In genomic region chr2:9764153-9764778, GRCh38 we compare ENCODE assay signal across 16 cellular contexts.
A peak's percentile ranks its signal among the peaks of the same experiment; 100 is the strongest.
DNase-seq lines count a peak whose midpoint lies in the region; ATAC-seq and TF ChIP-seq lines count a peak whose summit lies in the region.
"Had no signal": no experiment of that assay in that cellular context is flagged by ENCODE, and none has a peak within 500 bp of the region (broad histone marks: within the 10 kb centered on the region; RNA-seq: fewer than 3 reads in every experiment).

No MANE protein-coding gene starts in this region.

- no peak overlapping the region for H3K27ac ChIP-seq in OCI-LY7 (ENCODE audit: low read depth, low read length, poor library complexity, severe bottlenecking)
- H3K27ac ChIP-seq in psoas muscle: peak overlapping the region; percentile 65
- no peak overlapping the region for H3K27ac ChIP-seq in foreskin keratinocyte
- H3K27ac ChIP-seq: cardiac muscle cell, Peyer's patch, suprapubic skin had no signal

- DNase-seq in NCI-H2171 treated with DMSO at 0.1 percent for 48 hours (lab: John Stamatoyannopoulos, UW) (peak; percentile 15), NCI-H2171 (lab: John Stamatoyannopoulos, UW) (no peak), NB4 (ENCODE audit: low read depth) (peak; percentile 60), OCI-LY7 (ENCODE audit: low spot score) (peak; percentile 8), psoas muscle (no peak), foreskin keratinocyte (no peak), UCSD-AML1 (lab: John Stamatoyannopoulos, UW; ENCODE audit: unreplicated experiment) (no peak)
- DNase-seq in activated CD4-positive, CD25-positive, alpha-beta regulatory T cell treated with anti-CD3 and anti-CD28 coated beads, Interleukin-2, amount 50 U/mL, for 72 hours: no peak
- DNase-seq: CD8-positive, alpha-beta memory T cell; effector memory CD4-positive, alpha-beta T cell; EL; NCI-H226; Peyer's patch; T-cell had no signal

- H3K4me3 ChIP-seq in NB4 (ENCODE audit: low read depth, low read length): no peak overlapping the region
- no peak overlapping the region for H3K4me3 ChIP-seq in OCI-LY7 (ENCODE audit: low read depth, low read length, poor library complexity, severe bottlenecking)
- no peak overlapping the region for H3K4me3 ChIP-seq in psoas muscle
- H3K4me3 ChIP-seq: cardiac muscle cell, Peyer's patch, suprapubic skin had no signal

- CTCF ChIA-PET in OCI-LY7 (lab: Charles Lee; ENCODE audit: unreplicated experiment): no interaction called here

- H3K9me3 ChIP-seq in OCI-LY7 (ENCODE audit: low read length) (no peaks in the 10 kb centered on the region), psoas muscle (no peaks in the 10 kb centered on the region)
- H3K9me3 ChIP-seq: Peyer's patch, suprapubic skin had no signal

- peaks cover 9% of the 10 kb centered on the region for H3K4me1 ChIP-seq in OCI-LY7 (ENCODE audit: insufficient read depth, low read length, poor library complexity, severe bottlenecking)
- H3K4me1 ChIP-seq in psoas muscle: peaks cover 37% of the 10 kb centered on the region
- peaks cover 20% of the 10 kb centered on the region for H3K4me1 ChIP-seq in foreskin keratinocyte

- BruUV-seq in OCI-LY7 (replicated peaks; lab: Mats Ljungman, UMichigan): no TSS peak

- H4K20me1 ChIP-seq in OCI-LY7 (ENCODE audit: insufficient read depth, low read length): no peaks in the 10 kb centered on the region

- H3K9me2 ChIP-seq in OCI-LY7 (ENCODE audit: insufficient read depth, low read length): no peaks in the 10 kb centered on the region

- POLR2A ChIA-PET in OCI-LY7 (lab: Charles Lee): no interaction called here

- TF ChIP-seq CTCF in NB4 (IDR thresholded peaks at IDR 0.05; ENCODE audit: low read depth, low read length) (no peak), OCI-LY7 (conservative IDR thresholded peaks at IDR 0.05; ENCODE audit: low read length) (no peak), psoas muscle (IDR thresholded peaks at IDR 0.05) (no peak), foreskin keratinocyte (conservative IDR thresholded peaks at IDR 0.05) (no peak)

- 0 out of 2 replicates have a peak overlapping the region, but pooled peaks have one; percentile 2 for H3K4me2 ChIP-seq in OCI-LY7 (ENCODE audit: low read length)

- H2AFZ ChIP-seq in OCI-LY7 (ENCODE audit: low read length): no peak overlapping the region

- no peaks in the 10 kb centered on the region for H3K79me2 ChIP-seq in OCI-LY7 (ENCODE audit: insufficient read depth, low read depth, low read length)

- intact Hi-C loops in OCI-LY7 (cut with micrococcal nuclease; ENCODE audit: unreplicated experiment): no loop called here
- intact Hi-C loops in psoas muscle (cut with DNase I): loop anchor here in 1 of 2 donors (10.0 kb wide), 1 partner anchor 199 kb away; no protein-coding TSS in a partner anchor

- no peaks in the 10 kb centered on the region for H3K36me3 ChIP-seq in OCI-LY7 (ENCODE audit: insufficient read depth, low read length)
- H3K36me3 ChIP-seq in psoas muscle (ENCODE audit: insufficient read depth in 1 of 2, low read depth in 1 of 2): no peaks in the 10 kb centered on the region
- H3K36me3 ChIP-seq: cardiac muscle cell, Peyer's patch, suprapubic skin had no signal

- no peak for TF ChIP-seq POLR2A in NB4 (IDR thresholded peaks at IDR 0.05; ENCODE audit: extremely low read depth, insufficient read length)

- ATAC-seq in psoas muscle (no peak), foreskin keratinocyte (no peak)
- ATAC-seq: T-cell had no signal

- H3K27me3 ChIP-seq in psoas muscle (ENCODE audit: insufficient read depth in 3 of 3, low read length in 2 of 3) (no peaks in the 10 kb centered on the region), foreskin keratinocyte (no peaks in the 10 kb centered on the region)
- H3K27me3 ChIP-seq: cardiac muscle cell, Peyer's patch, suprapubic skin had no signal

- WGBS in psoas muscle, 3 donors: 87 to 90% (median 90%) methylated on average over 7 of the region's 7 CpGs

Comparison
In these comparisons a context has a peak if more than half of its experiments do, and no peak if none do; other contexts are left out.
1. DNase-seq: peak in NCI-H2171 treated with DMSO at 0.1 percent for 48 hours (single experiment), NB4 (single experiment) and OCI-LY7 (single experiment); none in NCI-H2171 (single experiment), psoas muscle (0 of 2), foreskin keratinocyte (0 of 2), activated CD4-positive, CD25-positive, alpha-beta regulatory T cell treated with anti-CD3 and anti-CD28 coated beads, Interleukin-2, amount 50 U/mL, for 72 hours (single experiment) and UCSD-AML1 (single experiment).